In genomic region chr3:39319249-39319648, GRCh38 we compare ENCODE assay signal across 8 cellular contexts. TPM values are rescaled to one million over a fixed set of nuclear protein-coding genes. Genes with fewer than 3 reads are reported as not detected.
"Had no signal": no experiment of that assay in that cellular context is flagged by ENCODE, and none has a peak within 500 bp of the region (broad histone marks: within the 10 kb centered on the region; RNA-seq: fewer than 3 reads in every experiment).

No MANE protein-coding gene starts in this region.

- ATAC-seq: HepG2 had no signal

- DNase-seq: IMR-90, KBM-7 had no signal

- H3K4me3 Mint-ChIP-seq: IgD-negative memory B cell had no signal

- FAIRE-seq: HepG2, HTR-8/SVneo had no signal

- H3K27ac ChIP-seq: HL-60 had no signal

- H3K27ac Mint-ChIP-seq: IgD-negative memory B cell had no signal

- H3K4me1 Mint-ChIP-seq: IgD-negative memory B cell had no signal

RNA-seq across cellular contexts. Expression of gene CCR8, which starts 10.3 kb away (rescaled TPM):
- total RNA-seq: HepG2, HT-29, HT1080, IMR-90 had no signal
- polyA plus RNA-seq: HepG2, IgD-negative memory B cell, IMR-90 had no signal

RNA-seq across cellular contexts. Expression of gene CX3CR1, which starts 39.4 kb away (rescaled TPM):
- total RNA-seq: HepG2, HT-29, HT1080, IMR-90 had no signal
- polyA plus RNA-seq: HepG2, IMR-90 had no signal
